ENCODE assay signal across 7 cellular contexts in the genomic region with DNA sequence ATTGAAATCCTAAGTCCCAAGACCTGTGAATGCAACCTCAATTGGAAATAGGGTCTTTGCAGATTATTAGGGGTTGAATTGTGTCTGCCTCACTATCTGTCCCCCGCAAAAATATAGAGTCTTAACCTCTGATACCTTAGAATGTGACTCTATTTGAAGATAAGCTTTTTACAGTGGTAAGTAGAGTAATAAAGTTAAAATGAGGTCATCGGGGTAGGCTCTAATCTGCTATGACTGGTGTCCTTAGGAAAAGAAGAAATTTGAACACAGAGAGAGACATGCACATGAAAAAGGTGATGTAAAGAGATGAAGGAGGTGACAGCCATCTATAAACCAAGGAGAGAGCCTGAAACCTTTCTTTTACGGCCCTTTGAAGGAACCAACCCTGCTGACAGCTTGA.
"Had no signal": no experiment of that assay in that cellular context is flagged by ENCODE, and none has a peak within 500 bp of the region (broad histone marks: within the 10 kb centered on the region; RNA-seq: fewer than 3 reads in every experiment).

No MANE protein-coding gene starts in this region.

- H3K4me3 ChIP-seq: GM23338, HAP-1 had no signal

- H3K4me2 ChIP-seq: GM23338 had no signal

- ATAC-seq: GM23338, HCT116 had no signal

- H3K9me3 ChIP-seq: HAP-1 had no signal

- H2AFZ ChIP-seq: GM23338 had no signal

- H3K4me1 ChIP-seq: HAP-1 had no signal

- DNase-seq: KG1 had no signal

- FAIRE-seq: H1, H54, HTR-8/SVneo had no signal

- H3K36me3 ChIP-seq: HAP-1 had no signal
